In genomic region chr5:174071484-174071883, GRCh38 we compare ENCODE assay signal across 33 cellular contexts.
"Had no signal": no experiment of that assay in that cellular context is flagged by ENCODE, and none has a peak within 500 bp of the region (broad histone marks: within the 10 kb centered on the region; RNA-seq: fewer than 3 reads in every experiment).

No MANE protein-coding gene starts in this region.

- H3K9me3 ChIP-seq: adrenal gland, body of pancreas had no signal

- H3K27me3 ChIP-seq: adrenal gland, body of pancreas had no signal

- H3K27ac ChIP-seq: adrenal gland, body of pancreas, cardiac muscle cell, VCaP had no signal

- ATAC-seq: activated CD8-positive, alpha-beta T cell treated with anti-CD3 and anti-CD28 coated beads for 36 hours; activated naive CD4-positive, alpha-beta T cell treated with anti-CD3 and anti-CD28 coated beads, Interleukin-2, amount 50 U/mL, for 72 hours; activated T-cell treated with anti-CD3 and anti-CD28 coated beads, Interleukin-2, amount 50 U/mL, for 4 hours; activated T-cell treated with anti-CD3 and anti-CD28 coated beads, Interleukin-2, amount 50 U/mL, for 72 hours; activated T-helper 17 cell treated with anti-CD3 and anti-CD28 coated beads, Interleukin-2, amount 50 U/mL, for 72 hours; body of pancreas; T-cell; T-helper 17 cell had no signal

- H3K36me3 Mint-ChIP-seq: activated CD4-positive, alpha-beta memory T cell treated with anti-CD3 and anti-CD28 coated beads for 36 hours; activated naive CD4-positive, alpha-beta T cell treated with anti-CD3 and anti-CD28 coated beads, Interleukin-2, amount 50 U/mL, for 72 hours; activated naive CD8-positive, alpha-beta T cell treated with anti-CD3 and anti-CD28 coated beads for 36 hours; T-cell had no signal

- H3K36me3 ChIP-seq: adrenal gland, cardiac muscle cell had no signal

- DNase-seq: activated B cell treated with CpG ODN at 0.5 μM for 24 hours; activated CD4-positive, alpha-beta memory T cell treated with anti-CD3 and anti-CD28 coated beads for 36 hours; activated CD4-positive, alpha-beta T cell treated with anti-CD3 and anti-CD28 coated beads for 4 hours; activated CD4-positive, alpha-beta T cell treated with anti-CD3 and anti-CD28 coated beads, Interleukin-2, amount 10 ng/mL, durations not matched to agents 24 days and 14 days; activated CD4-positive, alpha-beta T cell treated with anti-CD3 and anti-CD28 coated beads, Interleukin-2, amount 50 U/mL, for 1 hour; activated CD4-positive, alpha-beta T cell treated with anti-CD3 and anti-CD28 coated beads, Interleukin-2, amount 50 U/mL, for 4 hours; activated CD4-positive, CD25-positive, alpha-beta regulatory T cell treated with anti-CD3 and anti-CD28 coated beads, Interleukin-2, amount 50 U/mL, for 72 hours; activated CD8-positive, alpha-beta memory T cell treated with anti-CD3 and anti-CD28 coated beads, Interleukin-2, amount 50 U/mL, for 4 hours; activated CD8-positive, alpha-beta T cell treated with anti-CD3 and anti-CD28 coated beads for 36 hours; activated effector memory CD4-positive, alpha-beta T cell treated with anti-CD3 and anti-CD28 coated beads, Interleukin-2, amount 50 U/mL, for 16 hours; activated gamma-delta T cell treated with Interleukin-2 at 50 U/mL for 16 hours; activated naive CD4-positive, alpha-beta T cell; activated naive CD4-positive, alpha-beta T cell treated with anti-CD3 and anti-CD28 coated beads for 36 hours; activated naive CD4-positive, alpha-beta T cell treated with anti-CD3 and anti-CD28 coated beads, Interleukin-2, amount 50 U/mL, for 16 hours; activated naive CD8-positive, alpha-beta T cell treated with anti-CD3 and anti-CD28 coated beads for 36 hours; activated T-cell treated with anti-CD3 and anti-CD28 coated beads for 4 hours; activated T-cell treated with anti-CD3 and anti-CD28 coated beads, Interleukin-2, amount 50 U/mL, for 1 hour; activated T-cell treated with anti-CD3 and anti-CD28 coated beads, Interleukin-2, amount 50 U/mL, for 4 hours; activated T-cell treated with anti-CD3 and anti-CD28 coated beads, Interleukin-2, amount 50 U/mL, for 72 hours; adrenal gland; amniotic stem cell; aorta; body of pancreas; caudate nucleus; cerebellar nuclear complex; T-cell; T-helper 17 cell had no signal

- H3K4me3 Mint-ChIP-seq: activated B cell treated with CpG ODN at 0.5 μM for 24 hours; activated CD4-positive, alpha-beta memory T cell treated with anti-CD3 and anti-CD28 coated beads for 36 hours; activated CD4-positive, alpha-beta T cell treated with anti-CD3 and anti-CD28 coated beads, Interleukin-2, amount 10 ng/mL, durations not matched to agents 24 days and 14 days; activated CD8-positive, alpha-beta T cell treated with anti-CD3 and anti-CD28 coated beads for 36 hours; activated naive CD4-positive, alpha-beta T cell treated with anti-CD3 and anti-CD28 coated beads for 36 hours; activated naive CD8-positive, alpha-beta T cell treated with anti-CD3 and anti-CD28 coated beads for 36 hours; activated T-cell treated with anti-CD3 and anti-CD28 coated beads, Interleukin-2, amount 50 U/mL, for 4 hours; activated T-cell treated with anti-CD3 and anti-CD28 coated beads, Interleukin-2, amount 50 U/mL, for 72 hours; activated T-helper 1 cell treated with anti-CD3 and anti-CD28 coated beads, Interleukin-12 subunit alpha, Interleukin-12 subunit beta, Interleukin-2, Interleukin-4 antibody, amounts not matched to agents 30 ng/mL and 10 ng/mL and 1 ng/mL, durations not matched to agents 14 hours and 24 hours and 36 hours; activated T-helper 17 cell treated with anti-CD3 and anti-CD28 coated beads, Interleukin-2, amount 50 U/mL, for 72 hours; central memory CD8-positive, alpha-beta T cell; T-cell; T-helper 17 cell had no signal

- H3K4me3 ChIP-seq: adrenal gland, body of pancreas, cardiac muscle cell had no signal

- H3K9me3 Mint-ChIP-seq: activated B cell treated with CpG ODN at 0.5 μM for 24 hours; activated CD4-positive, alpha-beta memory T cell treated with anti-CD3 and anti-CD28 coated beads for 36 hours; activated CD4-positive, alpha-beta T cell treated with anti-CD3 and anti-CD28 coated beads, Interleukin-2, amount 10 ng/mL, durations not matched to agents 24 days and 14 days; activated CD8-positive, alpha-beta T cell treated with anti-CD3 and anti-CD28 coated beads for 36 hours; activated naive CD4-positive, alpha-beta T cell treated with anti-CD3 and anti-CD28 coated beads for 36 hours; activated naive CD4-positive, alpha-beta T cell treated with anti-CD3 and anti-CD28 coated beads, Interleukin-2, amount 50 U/mL, for 72 hours; activated naive CD8-positive, alpha-beta T cell treated with anti-CD3 and anti-CD28 coated beads for 36 hours; activated T-cell treated with anti-CD3 and anti-CD28 coated beads, Interleukin-2, amount 50 U/mL, for 4 hours; activated T-cell treated with anti-CD3 and anti-CD28 coated beads, Interleukin-2, amount 50 U/mL, for 72 hours; activated T-helper 1 cell treated with anti-CD3 and anti-CD28 coated beads, Interleukin-12 subunit alpha, Interleukin-12 subunit beta, Interleukin-2, Interleukin-4 antibody, amounts not matched to agents 30 ng/mL and 10 ng/mL and 1 ng/mL, durations not matched to agents 14 hours and 24 hours and 36 hours; activated T-helper 17 cell treated with anti-CD3 and anti-CD28 coated beads, Interleukin-2, amount 50 U/mL, for 72 hours; central memory CD8-positive, alpha-beta T cell; T-cell had no signal

- H3K4me1 Mint-ChIP-seq: activated B cell treated with CpG ODN at 0.5 μM for 24 hours; activated CD4-positive, alpha-beta T cell treated with anti-CD3 and anti-CD28 coated beads, Interleukin-2, amount 10 ng/mL, durations not matched to agents 24 days and 14 days; activated naive CD8-positive, alpha-beta T cell treated with anti-CD3 and anti-CD28 coated beads for 36 hours; activated T-helper 17 cell treated with anti-CD3 and anti-CD28 coated beads, Interleukin-2, amount 50 U/mL, for 72 hours; central memory CD8-positive, alpha-beta T cell; T-cell had no signal

- H3K4me1 ChIP-seq: adrenal gland, body of pancreas had no signal

- H3K27ac Mint-ChIP-seq: activated B cell treated with CpG ODN at 0.5 μM for 24 hours; activated CD4-positive, alpha-beta memory T cell treated with anti-CD3 and anti-CD28 coated beads for 36 hours; activated CD4-positive, alpha-beta T cell treated with anti-CD3 and anti-CD28 coated beads, Interleukin-2, amount 10 ng/mL, durations not matched to agents 24 days and 14 days; activated CD8-positive, alpha-beta T cell treated with anti-CD3 and anti-CD28 coated beads for 36 hours; activated naive CD4-positive, alpha-beta T cell treated with anti-CD3 and anti-CD28 coated beads for 36 hours; activated naive CD4-positive, alpha-beta T cell treated with anti-CD3 and anti-CD28 coated beads, Interleukin-2, amount 50 U/mL, for 72 hours; activated naive CD8-positive, alpha-beta T cell treated with anti-CD3 and anti-CD28 coated beads for 36 hours; activated T-cell treated with anti-CD3 and anti-CD28 coated beads, Interleukin-2, amount 50 U/mL, for 72 hours; activated T-helper 1 cell treated with anti-CD3 and anti-CD28 coated beads, Interleukin-12 subunit alpha, Interleukin-12 subunit beta, Interleukin-2, Interleukin-4 antibody, amounts not matched to agents 30 ng/mL and 10 ng/mL and 1 ng/mL, durations not matched to agents 14 hours and 24 hours and 36 hours; activated T-helper 17 cell treated with anti-CD3 and anti-CD28 coated beads, Interleukin-2, amount 50 U/mL, for 72 hours; T-cell; T-helper 17 cell had no signal

- H3K27me3 Mint-ChIP-seq: activated CD4-positive, alpha-beta memory T cell treated with anti-CD3 and anti-CD28 coated beads for 36 hours; activated CD4-positive, alpha-beta T cell treated with anti-CD3 and anti-CD28 coated beads, Interleukin-2, amount 10 ng/mL, durations not matched to agents 24 days and 14 days; activated CD8-positive, alpha-beta T cell treated with anti-CD3 and anti-CD28 coated beads for 36 hours had no signal
